In genomic region chr2:80852808-80853139, GRCh38 we compare ENCODE assay signal across 17 cellular contexts.
DNase-seq lines count a peak whose midpoint lies in the region; ATAC-seq and TF ChIP-seq lines count a peak whose summit lies in the region.
"Had no signal": no experiment of that assay in that cellular context is flagged by ENCODE, and none has a peak within 500 bp of the region (broad histone marks: within the 10 kb centered on the region; RNA-seq: fewer than 3 reads in every experiment).

No MANE protein-coding gene starts in this region.

- no peaks in the 10 kb centered on the region for H3K4me1 ChIP-seq in BE2C
- H3K4me1 ChIP-seq in OCI-LY7 (ENCODE audit: insufficient read depth, low read length, poor library complexity, severe bottlenecking), result peaks cover 19% of the 10 kb centered on the region

- H3K4me3 ChIP-seq in BE2C (ENCODE audit: low read depth, low read length) (no peak overlapping the region), OCI-LY7 (ENCODE audit: low read depth, low read length, poor library complexity, severe bottlenecking) (no peak overlapping the region)

- H3K27me3 ChIP-seq in BE2C, result no peaks in the 10 kb centered on the region

- DNase-seq in BE2C, result no peak
- peak; percentile 56 for DNase-seq in OCI-LY7 (ENCODE audit: low spot score)
- peak; percentile 64 for DNase-seq in islet precursor cell
- DNase-seq in stimulated activated CD4-positive, alpha-beta T cell treated with anti-CD3 and anti-CD28 coated beads, Interleukin-4, amount 100 ng/mL, for 4 hours, result no peak
- DNase-seq in NOMO-1 (lab: John Stamatoyannopoulos, UW; ENCODE audit: unreplicated experiment in 2 of 2), result no peak
- DNase-seq in superior temporal gyrus (ENCODE audit: extremely low spot score), result no peak
- no peak for DNase-seq in RKO (ENCODE audit: low spot score)
- DNase-seq: activated CD4-positive, alpha-beta T cell treated with anti-CD3 and anti-CD28 coated beads for 36 hours; activated naive CD4-positive, alpha-beta T cell treated with anti-CD3 and anti-CD28 coated beads, Interleukin-2, amount 10 ng/mL, durations not matched to agents 7 days and 5 days; GOT3; kidney glomerular epithelial cell; NCI-H2029 treated with DMSO at 0.1 percent for 48 hours; NCI-H526 treated with DMSO at 0.1 percent for 48 hours; SHP77; stimulated activated naive CD4-positive, alpha-beta T cell treated with Interleukin-2 at 50 U/mL for 16 hours had no signal

- no peaks in the 10 kb centered on the region for H3K9me2 ChIP-seq in OCI-LY7 (ENCODE audit: insufficient read depth, low read length)

- H3K9me3 ChIP-seq in BE2C (no peaks in the 10 kb centered on the region), OCI-LY7 (ENCODE audit: low read length) (no peaks in the 10 kb centered on the region)

- H3K4me2 ChIP-seq in OCI-LY7 (ENCODE audit: low read length), result peak overlapping the region; percentile 26; the same call in 1 of the 2 replicates

- BruUV-seq in OCI-LY7 (replicated peaks; lab: Mats Ljungman, UMichigan), result no TSS peak

- peak; percentile 27 for TF ChIP-seq CTCF in BE2C (IDR thresholded peaks at IDR 0.05; ENCODE audit: low read depth, low read length)
- TF ChIP-seq CTCF in OCI-LY7 (conservative IDR thresholded peaks at IDR 0.05; ENCODE audit: low read length), result peak; percentile 58

- peak overlapping the region; percentile 70; the same call in 1 of the 2 replicates for H2AFZ ChIP-seq in OCI-LY7 (ENCODE audit: low read length)

- intact Hi-C loops in OCI-LY7 (cut with micrococcal nuclease; ENCODE audit: unreplicated experiment), result loop anchor here (2.0 to 5.0 kb wide), 2 partner anchors 115 to 322 kb away; no protein-coding TSS in a partner anchor

- ATAC-seq in GM18868 (IDR thresholded peaks at IDR 0.05; ENCODE audit: unreplicated experiment), result peak; percentile 72
- ATAC-seq: activated CD4-positive, alpha-beta T cell treated with anti-CD3 and anti-CD28 coated beads for 36 hours; esophagus mucosa had no signal

- CTCF ChIA-PET in OCI-LY7 (lab: Charles Lee; ENCODE audit: unreplicated experiment), result no interaction called here

- POLR2A ChIA-PET in OCI-LY7 (lab: Charles Lee), result interaction anchor here (0.8 to 1.9 kb wide), 3 partner anchors 10 to 24 kb away, joined by 3 to 4 read pairs (median 3); no protein-coding TSS in a partner anchor

- H3K27ac ChIP-seq in OCI-LY7 (ENCODE audit: low read depth, low read length, poor library complexity, severe bottlenecking), result peak overlapping the region; percentile 32

- no peaks in the 10 kb centered on the region for H3K79me2 ChIP-seq in OCI-LY7 (ENCODE audit: insufficient read depth, low read depth, low read length)

- H4K20me1 ChIP-seq in OCI-LY7 (ENCODE audit: insufficient read depth, low read length), result no peaks in the 10 kb centered on the region

- no peaks in the 10 kb centered on the region for H3K36me3 ChIP-seq in BE2C
- no peaks in the 10 kb centered on the region for H3K36me3 ChIP-seq in OCI-LY7 (ENCODE audit: insufficient read depth, low read length)

Comparison
In these comparisons a context has a peak if more than half of its experiments do, and no peak if none do; other contexts are left out.
1. DNase-seq: peak in OCI-LY7 (single experiment) and islet precursor cell (single experiment); none in BE2C (single experiment), stimulated activated CD4-positive, alpha-beta T cell treated with anti-CD3 and anti-CD28 coated beads, Interleukin-4, amount 100 ng/mL, for 4 hours (0 of 2), NOMO-1 (0 of 2), superior temporal gyrus (single experiment) and RKO (single experiment).